ENCODE assay signal across 11 cellular contexts in the genomic region with DNA sequence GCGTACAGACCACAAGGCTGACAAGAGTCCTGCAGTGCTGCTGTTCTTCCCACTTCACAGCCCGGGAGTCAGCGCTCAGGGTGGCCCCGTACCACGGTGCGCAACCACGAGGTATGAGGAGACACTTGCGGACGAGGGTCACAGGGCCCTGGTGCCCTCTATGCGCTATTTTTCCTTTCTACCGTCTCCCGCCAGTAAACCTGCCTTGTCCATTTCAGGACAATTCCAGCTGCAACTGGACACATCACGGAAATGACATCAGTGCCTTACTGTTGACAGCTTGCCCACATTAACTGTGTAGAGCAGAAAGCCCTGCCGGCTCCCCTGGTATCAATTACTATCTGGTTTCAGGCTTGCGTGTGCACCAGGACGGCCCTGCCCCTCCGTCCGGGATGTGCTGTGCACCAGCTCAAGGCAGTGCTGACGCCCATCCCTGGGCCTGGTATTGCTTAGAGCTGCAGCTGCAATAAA.
A peak's percentile ranks its signal among the peaks of the same experiment; 100 is the strongest.
DNase-seq lines count a peak whose midpoint lies in the region; ATAC-seq and TF ChIP-seq lines count a peak whose summit lies in the region.
"Had no signal": no experiment of that assay in that cellular context is flagged by ENCODE, and none has a peak within 500 bp of the region (broad histone marks: within the 10 kb centered on the region; RNA-seq: fewer than 3 reads in every experiment).

No MANE protein-coding gene starts in this region.

- H3K4me1 Mint-ChIP-seq in Calu3 (ENCODE audit: low read depth, unreplicated experiment), result peaks cover 18% of the 10 kb centered on the region

- no peaks in the 10 kb centered on the region for H3K27me3 Mint-ChIP-seq in Calu3 (ENCODE audit: unreplicated experiment)

- no peak overlapping the region for H3K27ac Mint-ChIP-seq in Calu3 (ENCODE audit: unreplicated experiment)

- no peak overlapping the region for H3K4me3 Mint-ChIP-seq in Calu3 (ENCODE audit: low read depth, unreplicated experiment)

- peak; percentile 83 for DNase-seq in AG08396 (ENCODE audit: low spot score)
- DNase-seq in RWPE1 (ENCODE audit: low spot score), result no peak
- DNase-seq in fibroblast of villous mesenchyme (ENCODE audit: low read depth), result peak; percentile 47
- DNase-seq in osteoblast (ENCODE audit: insufficient read length, low spot score, missing footprints), result peak; percentile 74
- no peak for DNase-seq in Calu3
- DNase-seq: NCI-H1048 had no signal

- H4K20me1 ChIP-seq in osteoblast (ENCODE audit: insufficient read depth, low read length), result peaks cover 41% of the 10 kb centered on the region

- H3K9me3 Mint-ChIP-seq in Calu3 (ENCODE audit: low read depth, unreplicated experiment), result no peaks in the 10 kb centered on the region

- no peak overlapping the region for H3K4me3 ChIP-seq in fibroblast of villous mesenchyme (ENCODE audit: low read depth, low read length)
- no peak overlapping the region for H3K4me3 ChIP-seq in osteoblast (ENCODE audit: insufficient read depth, low read length)
- H3K4me3 ChIP-seq: thyroid gland had no signal

- intact Hi-C loops in Calu3 (cut with micrococcal nuclease; ENCODE audit: unreplicated experiment), result no loop called here

- CTCF ChIA-PET in RWPE1 (lab: Yijun Ruan, JAX) (interaction anchor here (0.5 kb wide), 1 partner anchor 36 kb away, joined by 4 read pairs; no protein-coding TSS in a partner anchor), Calu3 (lab: Charles Lee) (no interaction called here)

- H3K27me3 ChIP-seq in osteoblast (ENCODE audit: insufficient read depth, low read length), result no peaks in the 10 kb centered on the region
- H3K27me3 ChIP-seq: thyroid gland had no signal

- no peak overlapping the region for H3K4me2 ChIP-seq in osteoblast (ENCODE audit: insufficient read depth, low read length)

- no peaks in the 10 kb centered on the region for H3K9me3 ChIP-seq in osteoblast (ENCODE audit: low read depth, low read length)
- H3K9me3 ChIP-seq: thyroid gland had no signal

- BruUV-seq in Calu3 (replicated peaks; lab: Mats Ljungman, UMichigan), result no TSS peak

- TF ChIP-seq CTCF in RWPE1 (conservative IDR thresholded peaks at IDR 0.05; ENCODE audit: low read depth), result no peak
- TF ChIP-seq CTCF in fibroblast of villous mesenchyme (IDR thresholded peaks at IDR 0.05; ENCODE audit: insufficient read depth, low read depth, low read length), result no peak
- TF ChIP-seq CTCF in osteoblast (IDR thresholded peaks at IDR 0.05; ENCODE audit: extremely low read depth, low read depth, low read length), result no peak
- no peak for TF ChIP-seq CTCF in Calu3 (IDR thresholded peaks at IDR 0.05; ENCODE audit: unreplicated experiment)

- no peak for ATAC-seq in HG03108 (IDR thresholded peaks at IDR 0.05; ENCODE audit: unreplicated experiment)
- no peak for ATAC-seq in GM19023 (IDR thresholded peaks at IDR 0.05; ENCODE audit: unreplicated experiment)
- ATAC-seq in GM21717 (IDR thresholded peaks at IDR 0.05; ENCODE audit: unreplicated experiment), result no peak

- H3K27ac ChIP-seq in RWPE1 (peak overlapping the region; percentile 65), osteoblast (ENCODE audit: low read depth, low read length) (no peak overlapping the region)
- H3K27ac ChIP-seq: HL-60, thyroid gland had no signal

- no peak overlapping the region for H2AFZ ChIP-seq in osteoblast (ENCODE audit: low read length)

- peaks cover 15% of the 10 kb centered on the region for H3K36me3 Mint-ChIP-seq in Calu3 (ENCODE audit: insufficient read depth, unreplicated experiment)

- POLR2A ChIA-PET in RWPE1 (lab: Yijun Ruan, JAX; ENCODE audit: low non-redundant PET), result no interaction called here

- peaks cover 15% of the 10 kb centered on the region for H3K36me3 ChIP-seq in osteoblast (ENCODE audit: insufficient read depth, low read length)

- H3K79me2 ChIP-seq in osteoblast (ENCODE audit: insufficient read depth, low read length), result peaks cover 69% of the 10 kb centered on the region

- no peaks in the 10 kb centered on the region for H3K4me1 ChIP-seq in osteoblast (ENCODE audit: insufficient read depth, low read length)
- H3K4me1 ChIP-seq: thyroid gland had no signal

Comparison
In these comparisons a context has a peak if more than half of its experiments do, and no peak if none do; other contexts are left out.
1. DNase-seq: peak in AG08396 (single experiment), fibroblast of villous mesenchyme (single experiment) and osteoblast (single experiment); none in RWPE1 (single experiment) and Calu3 (single experiment).